ENCODE assay signal across 22 cellular contexts in genomic region chrX:110046971-110047370, GRCh38. TPM values are rescaled to one million over a fixed set of nuclear protein-coding genes. Genes with fewer than 3 reads are reported as not detected.
DNase-seq lines count a peak whose midpoint lies in the region; ATAC-seq, FAIRE-seq and TF ChIP-seq lines count a peak whose summit lies in the region.
"Had no signal": no experiment of that assay in that cellular context is flagged by ENCODE, and none has a peak within 500 bp of the region (broad histone marks: within the 10 kb centered on the region; RNA-seq: fewer than 3 reads in every experiment).

No MANE protein-coding gene starts in this region.

- POLR2A ChIA-PET in GM12878 (lab: Charles Lee) = no interaction called here

- intact Hi-C loops in heart left ventricle (cut with DNase I) = loop anchor here in 2 of 10 donors (5.0 to 10.0 kb wide), 3 partner anchors 35 to 100 kb away; no protein-coding TSS in a partner anchor
- intact Hi-C loops in cardiac septum (cut with DNase I) = loop anchor here (2.0 to 10.0 kb wide), 2 partner anchors 18 to 98 kb away; no protein-coding TSS in a partner anchor
- intact Hi-C loops in GM12878 (cut with micrococcal nuclease; ENCODE audit: unreplicated experiment) = no loop called here

- H3K27me3 Mint-ChIP-seq in stimulated activated naive B cell treated with anti-CD40 and anti-IgM and Interleukin-4, amounts not matched to agents 10 μg/mL and 1 μg/mL and 100 μg/mL, for 72 hours = no peaks in the 10 kb centered on the region

- H3K9me3 ChIP-seq in heart left ventricle (no peaks in the 10 kb centered on the region), GM12878 (replicated peaks; ENCODE audit: control insufficient read depth, insufficient read depth, low read length) (no peaks in the 10 kb centered on the region)
- H3K9me3 ChIP-seq: HAP-1, SK-N-SH had no signal

- TF ChIP-seq POLR2A in heart left ventricle (IDR thresholded peaks at IDR 0.05) (no peak), GM12878 (IDR thresholded peaks at IDR 0.05; ENCODE audit: low read depth, low read length) (no peak)

- H3K4me2 ChIP-seq in GM12878 (ENCODE audit: control insufficient read depth, insufficient read depth) = no peak overlapping the region; the same call in 1 of the 2 replicates
- H3K4me2 ChIP-seq: KMS-11, SK-N-SH had no signal

- in situ Hi-C loops in GM12878 (cut with MboI) = no loop called here

- ATAC-seq in heart left ventricle = no peak
- peak; percentile 45 for ATAC-seq in HG03039 (IDR thresholded peaks at IDR 0.05; ENCODE audit: unreplicated experiment)
- peak; percentile 25; the same call in 2 of the 3 replicates for ATAC-seq in GM12878
- ATAC-seq in stimulated activated naive B cell treated with anti-CD40 and anti-IgM and Interleukin-4, amounts not matched to agents 10 μg/mL and 1 μg/mL and 100 μg/mL, for 72 hours (replicated peaks) = peak; percentile 39 to 53

- SMC1A ChIA-PET in GM12878 (lab: Charles Lee; ENCODE audit: uncharacterized antibody, unreplicated experiment) = interaction anchor here (1.4 to 3.6 kb wide), 3 partner anchors 10 to 40 kb away, joined by 3 to 8 read pairs (median 4); no protein-coding TSS in a partner anchor

- TF ChIP-seq CTCF in heart left ventricle (IDR thresholded peaks at IDR 0.05) (no peak), GM12878 (IDR thresholded peaks at IDR 0.05 in 2 of 3, conservative IDR thresholded peaks at IDR 0.05 in 1 of 3; ENCODE audit: control insufficient read depth in 2 of 3, extremely low read depth in 1 of 3, insufficient read depth in 1 of 3, low read depth in 3 of 3, low read length in 3 of 3) (no peak)

- no peak overlapping the region for H3K4me3 Mint-ChIP-seq in stimulated activated naive B cell treated with anti-CD40 and anti-IgM and Interleukin-4, amounts not matched to agents 10 μg/mL and 1 μg/mL and 100 μg/mL, for 72 hours
- H3K4me3 Mint-ChIP-seq: GM23338 had no signal

- RAD21 ChIA-PET in GM12878 (lab: Charles Lee; ENCODE audit: unreplicated experiment) = interaction anchor here (1.4 to 1.6 kb wide), 2 partner anchors 21 to 44 kb away, joined by 3 to 4 read pairs; partner anchors contain the start of gene TMEM164

- H3K27me3 ChIP-seq in heart left ventricle (peaks cover 0 to 8% (median 0%) of the 10 kb centered on the region in 9 donors), GM12878 (replicated peaks in 1 of 2; ENCODE audit: control insufficient read depth in 2 of 2, insufficient read depth in 2 of 2, low read length in 1 of 2) (no peaks in the 10 kb centered on the region), H7 (ENCODE audit: control insufficient read depth, insufficient read depth, low read length) (no peaks in the 10 kb centered on the region)

- no peaks in the 10 kb centered on the region for H3K9me3 Mint-ChIP-seq in stimulated activated naive B cell treated with anti-CD40 and anti-IgM and Interleukin-4, amounts not matched to agents 10 μg/mL and 1 μg/mL and 100 μg/mL, for 72 hours
- H3K9me3 Mint-ChIP-seq: GM23338 had no signal

- TF ChIP-seq EP300 in GM12878 (IDR thresholded peaks at IDR 0.05; ENCODE audit: borderline replicate concordance in 1 of 2, control insufficient read depth in 1 of 2, low read depth in 2 of 2, low read length in 2 of 2) = no peak

- no peak for DNase-seq in heart left ventricle
- no peak for DNase-seq in cardiac septum (ENCODE audit: low spot score)
- no peak for DNase-seq in GM12878 (ENCODE audit: low read depth, low spot score)
- no peak for DNase-seq in stimulated activated naive B cell treated with anti-CD40 and anti-IgM and Interleukin-4, amounts not matched to agents 10 μg/mL and 1 μg/mL and 100 μg/mL, for 72 hours
- no peak for DNase-seq in KG1 (lab: John Stamatoyannopoulos, UW)
- no peak for DNase-seq in RCC 7860 (ENCODE audit: low spot score)
- DNase-seq in H7 = no peak
- DNase-seq: ACHN, DMS153, DND-41, IMR-90, MM.1S, NCI-H1694 treated with DMSO at 0.1 percent for 48 hours, NCI-H2081, NCI-H2227 treated with DMSO at 0.1 percent for 48 hours, NCI-H774, SK-N-SH had no signal

- H3K27ac ChIP-seq in heart left ventricle (peak overlapping the region in 10 of 12 donors; percentile 17 to 80 (median 56)), GM12878 (ENCODE audit: control insufficient read depth, insufficient read depth) (no peak overlapping the region)
- H3K27ac ChIP-seq: 22Rv1, KMS-11 had no signal

- no peak overlapping the region for H3K9ac ChIP-seq in GM12878 (ENCODE audit: control insufficient read depth, insufficient read depth, low read length)
- H3K9ac ChIP-seq: KMS-11, SK-N-SH had no signal

- CTCF ChIA-PET in GM12878 (lab: Yijun Ruan, JAX) = interaction anchor here (0.6 to 3.7 kb wide), 3 partner anchors 99 to 382 kb away, joined by 3 to 32 read pairs (median 3); no protein-coding TSS in a partner anchor

- H4K20me1 ChIP-seq in GM12878 (ENCODE audit: control insufficient read depth, insufficient read depth) = no peaks in the 10 kb centered on the region

- peaks cover 2% of the 10 kb centered on the region; the same call in 1 of the 2 replicates for H3K79me2 ChIP-seq in GM12878 (ENCODE audit: control insufficient read depth, insufficient read depth, low read length)

- H3K4me1 Mint-ChIP-seq in stimulated activated naive B cell treated with anti-CD40 and anti-IgM and Interleukin-4, amounts not matched to agents 10 μg/mL and 1 μg/mL and 100 μg/mL, for 72 hours = peaks cover 18 to 39% of the 10 kb centered on the region in 2 donors

- 58 to 94% (median 78%) methylated on average over 1 of the region's 1 CpG for WGBS in heart left ventricle, 4 donors
- WGBS in GM12878 (ENCODE audit: insufficient coverage, insufficient replicate concordance, low lambda C conversion rate, missing lambda C conversion rate) = 60% methylated on average over 1 of the region's 1 CpG

- peaks cover 0 to 3% of the 10 kb centered on the region in 2 donors for H3K36me3 Mint-ChIP-seq in stimulated activated naive B cell treated with anti-CD40 and anti-IgM and Interleukin-4, amounts not matched to agents 10 μg/mL and 1 μg/mL and 100 μg/mL, for 72 hours

- H3K36me3 ChIP-seq in heart left ventricle (no peaks in the 10 kb centered on the region), GM12878 (ENCODE audit: control insufficient read depth in 2 of 2, insufficient read depth in 2 of 2, low read length in 1 of 2) (no peaks in the 10 kb centered on the region; a peak in 1 of 4 replicates), H7 (replicated peaks; ENCODE audit: control insufficient read depth, insufficient read depth, low read length) (no peaks in the 10 kb centered on the region)
- H3K36me3 ChIP-seq: HAP-1 had no signal

- FAIRE-seq in GM12878 (lab: Jason Lieb, UNC) = no peak
- FAIRE-seq in RCC 7860 (lab: Jason Lieb, UNC) = no peak

- H3K4me3 ChIP-seq in heart left ventricle (peak overlapping the region in 7 of 12 donors; percentile 6 to 42 (median 17)), GM12878 (no peak overlapping the region), H7 (ENCODE audit: insufficient read depth, low read depth, low read length) (no peak overlapping the region)
- H3K4me3 ChIP-seq: GM23338, HAP-1 had no signal

- no peak overlapping the region for H2AFZ ChIP-seq in GM12878 (ENCODE audit: control insufficient read depth, low read depth, low read length)
- H2AFZ ChIP-seq: GM23338 had no signal

- H3K4me1 ChIP-seq in heart left ventricle (peaks cover 0 to 24% (median 5%) of the 10 kb centered on the region in 12 donors), GM12878 (ENCODE audit: control insufficient read depth, insufficient read depth, low read length) (peaks cover 15% of the 10 kb centered on the region)

- no peak overlapping the region for H3K27ac Mint-ChIP-seq in stimulated activated naive B cell treated with anti-CD40 and anti-IgM and Interleukin-4, amounts not matched to agents 10 μg/mL and 1 μg/mL and 100 μg/mL, for 72 hours
- H3K27ac Mint-ChIP-seq: GM23338 had no signal

- no peak for TF ChIP-seq RAD21 in GM12878 (IDR thresholded peaks at IDR 0.05; ENCODE audit: insufficient read depth, low read depth, low read length)

- no TSS peak for BruUV-seq in GM12878 (replicated peaks; lab: Mats Ljungman, UMichigan)

TF ChIP-seq in GM12878, 131 proteins besides CTCF, POLR2A, EP300 and RAD21 (continues in another document):
- no peak for TF ChIP-seq CBX3 (IDR thresholded peaks at IDR 0.05; ENCODE audit: borderline replicate concordance, low read depth)
- TF ChIP-seq RELB (IDR thresholded peaks at IDR 0.05; ENCODE audit: low read depth) = 0 out of 2 replicates have a peak, but pooled peaks have one; percentile 34
- TF ChIP-seq SMC3 (IDR thresholded peaks at IDR 0.05; ENCODE audit: borderline replicate concordance, low read length) = no peak

RNA-seq across cellular contexts. Expression of gene TMEM164, which starts 44.1 kb away (rescaled TPM):
- total RNA-seq in heart left ventricle (10 to 100 TPM; 37.6 to 94.7 (median 50.3) TPM), cardiac septum (39.9 TPM), GM12878 (2014; rRNA removed) (8.1 and 11.1 TPM in 2 replicates), GM12878 (2014; rRNA removed; fragmentation: Illumina TruSeq; extraction: Trizol) (7.2 and 7.8 TPM in 2 replicates), GM12878 (2021) (16.8 and 18.3 TPM in 2 replicates)
- polyA plus RNA-seq in heart left ventricle (100 to 1,000 TPM in 1 of 2 donors, 10 to 100 TPM in 1; 14.4 to 117 TPM), GM12878 (2011; rRNA removed) (5.2 and 6.9 TPM in 2 replicates), GM12878 (2014; fragmentation: Illumina TruSeq; extraction: Trizol) (13.2 and 13.7 TPM in 2 replicates), GM12878 (2014; fragmentation: Nextera tagmentation; extraction: Ambion mirVana) (1 to 10 TPM in 1 of 2 experiments, under 1 TPM in 1; 0.61 to 1.2 TPM), GM12878 (2014; rRNA removed) (8.0 and 11.5 TPM in 2 replicates), GM12878 (2016; fragmentation: Nextera tagmentation; extraction: Ambion mirVana) (1 to 10 TPM; 2.4 to 3.2 TPM)
- total RNA-seq in GM12878 (2013; cell fraction: nucleolus; rRNA removed) = 22.8 and 32.5 TPM in 2 replicates
- 5.2 TPM for polyA plus RNA-seq in GM12878 (2011; ENCODE audit: low read depth)
- 7.6 and 8.7 TPM in 2 replicates for polyA plus RNA-seq in GM12878 (2011; cell fraction: cytosol; rRNA removed)
- polyA plus RNA-seq in GM12878 (2011; cell fraction: nucleus; rRNA removed) = 10.8 and 15.1 TPM in 2 replicates
- 7.4 and 10.6 TPM in 2 replicates for polyA plus RNA-seq in GM12878 (2012)
- polyA minus RNA-seq in GM12878 (2011; rRNA and poly(A)+ RNA removed) = 8.7 and 12.1 TPM in 2 replicates
- 6.3 and 10.7 TPM in 2 replicates for polyA minus RNA-seq in GM12878 (2011; cell fraction: cytosol; rRNA and poly(A)+ RNA removed)
- polyA minus RNA-seq in GM12878 (2011; cell fraction: nucleus; rRNA and poly(A)+ RNA removed) = 5.3 and 14.1 TPM in 2 replicates
- total RNA-seq in H7 (2014; rRNA removed; shearing (Covaris generic)) = 22.9 and 36.0 TPM in 2 replicates

Comparison
In these comparisons a context has a peak if more than half of its experiments do, and no peak if none do; other contexts are left out.
1. ATAC-seq: peak in HG03039 (single experiment), GM12878 (single experiment) and stimulated activated naive B cell treated with anti-CD40 and anti-IgM and Interleukin-4, amounts not matched to agents 10 μg/mL and 1 μg/mL and 100 μg/mL, for 72 hours (2 of 2); none in heart left ventricle (0 of 4).
2. H3K4me3 ChIP-seq: peak in heart left ventricle (7 of 12); none in GM12878 (single experiment) and H7 (single experiment).